In genomic region chr3:177190701-177191100, GRCh38 we compare ENCODE assay signal across 13 cellular contexts. TPM values are rescaled to one million over a fixed set of nuclear protein-coding genes. Genes with fewer than 3 reads are reported as not detected.
DNase-seq lines count a peak whose midpoint lies in the region; ATAC-seq, FAIRE-seq and TF ChIP-seq lines count a peak whose summit lies in the region.
"Had no signal": no experiment of that assay in that cellular context is flagged by ENCODE, and none has a peak within 500 bp of the region (broad histone marks: within the 10 kb centered on the region; RNA-seq: fewer than 3 reads in every experiment).

No MANE protein-coding gene starts in this region.

- H3K4me1 ChIP-seq in BLaER1 (peaks cover 74% of the 10 kb centered on the region), Loucy (ENCODE audit: insufficient read depth, low read length, poor library complexity, severe bottlenecking) (peaks cover 55% of the 10 kb centered on the region), small intestine (ENCODE audit: control insufficient read depth in 2 of 2, insufficient read depth in 1 of 2, low read depth in 1 of 2, low read length in 1 of 2) (peaks cover 2 to 13% of the 10 kb centered on the region in 2 donors)

- peaks cover 69% of the 10 kb centered on the region for H3K36me3 ChIP-seq in BLaER1
- no peaks in the 10 kb centered on the region; the same call in 1 of the 2 replicates for H3K36me3 ChIP-seq in Loucy (ENCODE audit: insufficient read depth, low read length)
- no peaks in the 10 kb centered on the region for H3K36me3 ChIP-seq in small intestine (ENCODE audit: control insufficient read depth in 2 of 2, insufficient read depth in 2 of 2, low read length in 2 of 2)
- H3K36me3 ChIP-seq: upper lobe of right lung had no signal

- peak overlapping the region; percentile 89 for H3K4me2 ChIP-seq in BLaER1
- H3K4me2 ChIP-seq in Loucy (ENCODE audit: low read depth, low read length, poor library complexity, severe bottlenecking) = peak overlapping the region; percentile 75

- no peak for ATAC-seq in naive thymus-derived CD8-positive, alpha-beta T cell
- ATAC-seq in GM19467 (IDR thresholded peaks at IDR 0.05; ENCODE audit: unreplicated experiment) = no peak

- no peaks in the 10 kb centered on the region for H3K27me3 Mint-ChIP-seq in dendritic cell treated with granulocyte-macrophage colony-stimulating factor and Interleukin-4, amounts not matched to agents 40 ng/mL and 50 ng/mL, for 4 days
- H3K27me3 Mint-ChIP-seq in naive thymus-derived CD8-positive, alpha-beta T cell = no peaks in the 10 kb centered on the region

- peaks cover 26% of the 10 kb centered on the region for H3K36me3 Mint-ChIP-seq in dendritic cell treated with granulocyte-macrophage colony-stimulating factor and Interleukin-4, amounts not matched to agents 40 ng/mL and 50 ng/mL, for 4 days (ENCODE audit: low read depth)
- peaks cover 0 to 8% (median 8%) of the 10 kb centered on the region in 3 donors for H3K36me3 Mint-ChIP-seq in naive thymus-derived CD8-positive, alpha-beta T cell

- H3K27ac ChIP-seq in BLaER1 (peak overlapping the region; percentile 5; the same call in 1 of the 2 replicates), small intestine (ENCODE audit: low read depth in 1 of 2, low read length in 1 of 2) (peak overlapping the region in 1 of 2 donors; percentile 33)
- H3K27ac ChIP-seq: upper lobe of right lung had no signal

- POLR2A ChIA-PET in naive thymus-derived CD8-positive, alpha-beta T cell (lab: Charles Lee) = no interaction called here

- 27 to 40% (median 29%) methylated on average over 3 of the region's 3 CpGs for WGBS in small intestine, 3 donors

- no peak overlapping the region for H3K4me3 Mint-ChIP-seq in dendritic cell treated with granulocyte-macrophage colony-stimulating factor and Interleukin-4, amounts not matched to agents 40 ng/mL and 50 ng/mL, for 4 days
- peak overlapping the region in 8 of 10 donors; percentile 5 to 64 (median 42) for H3K4me3 Mint-ChIP-seq in naive thymus-derived CD8-positive, alpha-beta T cell

- H3F3A ChIP-seq in Loucy (ENCODE audit: low read depth) = no peaks in the 10 kb centered on the region

- H3K9me3 ChIP-seq in BLaER1 = no peaks in the 10 kb centered on the region
- no peaks in the 10 kb centered on the region for H3K9me3 ChIP-seq in Loucy (ENCODE audit: insufficient read depth, low read depth, low read length)
- no peaks in the 10 kb centered on the region for H3K9me3 ChIP-seq in small intestine (ENCODE audit: control insufficient read depth, low read depth)
- H3K9me3 ChIP-seq: upper lobe of right lung had no signal

- H3K27me3 ChIP-seq in BLaER1 (no peaks in the 10 kb centered on the region), Loucy (ENCODE audit: insufficient read depth, low read length, poor library complexity, severe bottlenecking) (no peaks in the 10 kb centered on the region), small intestine (ENCODE audit: control insufficient read depth in 2 of 2, insufficient read depth in 2 of 2, low read length in 2 of 2) (no peaks in the 10 kb centered on the region)
- H3K27me3 ChIP-seq: upper lobe of right lung had no signal

- H4K20me1 ChIP-seq in BLaER1 = peaks cover 96% of the 10 kb centered on the region
- peaks cover 96% of the 10 kb centered on the region for H4K20me1 ChIP-seq in Loucy (ENCODE audit: insufficient read depth, low read length, poor library complexity, severe bottlenecking)

- no peak overlapping the region for H2AFZ ChIP-seq in Loucy (ENCODE audit: low read length)

- no peak for DNase-seq in naive thymus-derived CD8-positive, alpha-beta T cell
- DNase-seq in small intestine (no peak), DMS 273 (lab: John Stamatoyannopoulos, UW; ENCODE audit: unreplicated experiment) (no peak), SHP77 (lab: John Stamatoyannopoulos, UW) (no peak)
- DNase-seq: DMS53; kidney; NCI-H748 treated with DMSO at 0.1 percent for 48 hours; stimulated activated CD4-positive, alpha-beta T cell treated with anti-CD3 and anti-CD28 coated beads, Interleukin-15, amount 100 ng/mL, for 24 hours; upper lobe of right lung had no signal

- no peak for FAIRE-seq in small intestine (lab: Jason Lieb, UNC)
- FAIRE-seq: kidney had no signal

- peaks cover 100% of the 10 kb centered on the region for H3K79me2 ChIP-seq in Loucy (ENCODE audit: insufficient read depth, low read length)

- H3K9me2 ChIP-seq in Loucy (replicated peaks; ENCODE audit: low read depth, low read length) = no peaks in the 10 kb centered on the region

- no peak for TF ChIP-seq CTCF in Loucy (conservative IDR thresholded peaks at IDR 0.05; ENCODE audit: low read length)

- H3K9me3 Mint-ChIP-seq in dendritic cell treated with granulocyte-macrophage colony-stimulating factor and Interleukin-4, amounts not matched to agents 40 ng/mL and 50 ng/mL, for 4 days = no peaks in the 10 kb centered on the region
- H3K9me3 Mint-ChIP-seq in naive thymus-derived CD8-positive, alpha-beta T cell = no peaks in the 10 kb centered on the region

- no peak overlapping the region; the same call in 1 of the 2 replicates for H3K9ac ChIP-seq in BLaER1
- peak overlapping the region; percentile 18 for H3K9ac ChIP-seq in Loucy (ENCODE audit: low read depth, low read length, poor library complexity, severe bottlenecking)

- peaks cover 63% of the 10 kb centered on the region for H3K4me1 Mint-ChIP-seq in dendritic cell treated with granulocyte-macrophage colony-stimulating factor and Interleukin-4, amounts not matched to agents 40 ng/mL and 50 ng/mL, for 4 days (ENCODE audit: low read depth)
- peaks cover 31 to 78% (median 74%) of the 10 kb centered on the region in 4 donors for H3K4me1 Mint-ChIP-seq in naive thymus-derived CD8-positive, alpha-beta T cell

- peak overlapping the region; percentile 20 for H3K27ac Mint-ChIP-seq in dendritic cell treated with granulocyte-macrophage colony-stimulating factor and Interleukin-4, amounts not matched to agents 40 ng/mL and 50 ng/mL, for 4 days
- peak overlapping the region; percentile 23 to 89 (median 58) for H3K27ac Mint-ChIP-seq in naive thymus-derived CD8-positive, alpha-beta T cell

- H3K4me3 ChIP-seq in BLaER1 = no peak overlapping the region
- peak overlapping the region; percentile 94 for H3K4me3 ChIP-seq in Loucy (ENCODE audit: low read length, poor library complexity, severe bottlenecking)
- H3K4me3 ChIP-seq in small intestine (ENCODE audit: low read depth in 1 of 2, low read length in 2 of 2) = no peak overlapping the region
- H3K4me3 ChIP-seq: upper lobe of right lung had no signal

- intact Hi-C loops in dendritic cell treated with granulocyte-macrophage colony-stimulating factor and Interleukin-4, amounts not matched to agents 40 ng/mL and 50 ng/mL, for 4 days (cut with micrococcal nuclease) = loop anchor here (5.0 kb wide), 1 partner anchor 133 kb away; no protein-coding TSS in a partner anchor

RNA-seq across cellular contexts. Expression of gene TBL1XR1, which starts 6.6 kb away (rescaled TPM):
- total RNA-seq in naive thymus-derived CD8-positive, alpha-beta T cell = 100 to 1,000 TPM; 138 to 160 TPM
- polyA plus RNA-seq in naive thymus-derived CD8-positive, alpha-beta T cell = 10 to 100 TPM; 23.4 to 34.7 (median 33.7) TPM
- 10 to 100 TPM; 13.8 to 34.4 (median 21.0) TPM for polyA plus RNA-seq in small intestine
